In genomic region chr16:318628-319027, GRCh38 we compare ENCODE assay signal across 17 cellular contexts. TPM values are rescaled to one million over a fixed set of nuclear protein-coding genes. Genes with fewer than 3 reads are reported as not detected.
DNase-seq lines count a peak whose midpoint lies in the region; ATAC-seq, FAIRE-seq and TF ChIP-seq lines count a peak whose summit lies in the region.
"Had no signal": no experiment of that assay in that cellular context is flagged by ENCODE, and none has a peak within 500 bp of the region (broad histone marks: within the 10 kb centered on the region; RNA-seq: fewer than 3 reads in every experiment).

No MANE protein-coding gene starts in this region.

- no peaks in the 10 kb centered on the region for H3K4me1 ChIP-seq in HepG2 (ENCODE audit: insufficient read depth, low read length)
- no peaks in the 10 kb centered on the region for H3K4me1 ChIP-seq in transverse colon
- H3K4me1 ChIP-seq: tibial nerve had no signal

- CTCF ChIA-PET in HepG2 (lab: Yijun Ruan, JAX; ENCODE audit: low intra/inter-chr PET ratio, low total read pairs) = no interaction called here

- H4K20me1 ChIP-seq in HepG2 (ENCODE audit: insufficient read depth, low read length) = peaks cover 45% of the 10 kb centered on the region; the same call in 1 of the 2 replicates

- TF ChIP-seq EP300 in HepG2 (IDR thresholded peaks at IDR 0.05; ENCODE audit: low read depth in 2 of 2, low read length in 2 of 2) (no peak), HepG2 (CRISPR knock-in tag; IDR thresholded peaks at IDR 0.05; ENCODE audit: borderline replicate concordance) (no peak), transverse colon (IDR thresholded peaks at IDR 0.05; ENCODE audit: low read depth) (no peak)

- H3K9ac ChIP-seq in HepG2 (ENCODE audit: insufficient read depth, low read depth, low read length) = no peak overlapping the region
- H3K9ac ChIP-seq: GM23248 had no signal

- no TSS peak for BruUV-seq in HepG2 (replicated peaks; lab: Mats Ljungman, UMichigan)

- peaks cover 12% of the 10 kb centered on the region for H3K36me3 ChIP-seq in GM06990 (ENCODE audit: control insufficient read depth, insufficient read depth, low read length)
- H3K36me3 ChIP-seq in HepG2 (replicated peaks in 1 of 2; ENCODE audit: control insufficient read depth in 1 of 2, insufficient read depth in 2 of 2, low read length in 2 of 2) = peaks cover 23 to 56% of the 10 kb centered on the region in 2 experiments; a peak in 4 of 5 replicates
- peaks cover 0 to 7% (median 0%) of the 10 kb centered on the region in 4 donors for H3K36me3 ChIP-seq in transverse colon

- H3K27me3 ChIP-seq in GM06990 (replicated peaks; ENCODE audit: control insufficient read depth, insufficient read depth, low read length) = no peaks in the 10 kb centered on the region
- no peaks in the 10 kb centered on the region for H3K27me3 ChIP-seq in HepG2 (ENCODE audit: control insufficient read depth in 1 of 2, insufficient read depth in 2 of 2, low read length in 2 of 2)
- no peaks in the 10 kb centered on the region for H3K27me3 ChIP-seq in transverse colon
- H3K27me3 ChIP-seq: dorsolateral prefrontal cortex, right atrium auricular region, tibial nerve had no signal

- TF ChIP-seq RAD21 in HepG2 (CRISPR knock-in tag; IDR thresholded peaks at IDR 0.05) = peak; percentile 21; the same call in 1 of the 2 replicates

- DNase-seq in GM06990 (ENCODE audit: extremely low read depth, insufficient read length) = no peak
- peak; percentile 67 for DNase-seq in HuH-7 (ENCODE audit: low spot score)
- no peak for DNase-seq in astrocyte of the spinal cord (ENCODE audit: low read depth, low spot score)
- DNase-seq in HepG2 (ENCODE audit: low spot score) = peak; percentile 32
- DNase-seq in transverse colon = no peak
- no peak for DNase-seq in left cardiac atrium
- no peak for DNase-seq in NCI-H1417 (lab: John Stamatoyannopoulos, UW)
- DNase-seq: activated CD4-positive, alpha-beta T cell treated with anti-CD3 and anti-CD28 coated beads, Interleukin-2, amount 50 U/mL, for 4 hours; activated naive CD4-positive, alpha-beta T cell treated with anti-CD3 and anti-CD28 coated beads, Interleukin-2, amount 10 ng/mL, durations not matched to agents 7 days and 5 days; dorsolateral prefrontal cortex; GM23248; Kasumi-1; NCI-H524; SW 1271 had no signal

- 98% methylated on average over 21 of the region's 22 CpGs for WGBS in HepG2 (ENCODE audit: low lambda C conversion rate)
- 85% methylated on average over 22 of the region's 22 CpGs; no CpG with 5 or more reads in 1 of the 2 donors for WGBS in transverse colon (ENCODE audit: low coverage in 1 of 2), 2 donors

- ATAC-seq in HepG2 = peak; percentile 89
- ATAC-seq in left cardiac atrium = no peak
- ATAC-seq in GM19324 (IDR thresholded peaks at IDR 0.05; ENCODE audit: low FRiP score, unreplicated experiment) = no peak

- intact Hi-C loops in HepG2 (cut with micrococcal nuclease; ENCODE audit: unreplicated experiment) = no loop called here
- intact Hi-C loops in transverse colon (cut with DNase I; ENCODE audit: low total_unique reads) = no loop called here
- intact Hi-C loops in left cardiac atrium (cut with DNase I) = no loop called here

- H3K9me3 ChIP-seq in HepG2 (ENCODE audit: low read length) (no peaks in the 10 kb centered on the region), transverse colon (no peaks in the 10 kb centered on the region)
- H3K9me3 ChIP-seq: right atrium auricular region, tibial nerve had no signal

- peaks cover 69% of the 10 kb centered on the region for H3K79me2 ChIP-seq in HepG2 (ENCODE audit: insufficient read depth, low read length)

- peak; percentile 30 for TF ChIP-seq CTCF in GM06990 (IDR thresholded peaks at IDR 0.05; ENCODE audit: insufficient read depth, low read length, poor library complexity, severe bottlenecking)
- TF ChIP-seq CTCF in astrocyte of the spinal cord (IDR thresholded peaks at IDR 0.05; ENCODE audit: low read depth, low read length) = peak; percentile 15
- TF ChIP-seq CTCF in HepG2 (CRISPR knock-in tag; IDR thresholded peaks at IDR 0.05) = peak; percentile 57
- no peak for TF ChIP-seq CTCF in transverse colon (IDR thresholded peaks at IDR 0.05)

- POLR2A ChIA-PET in HepG2 (lab: Yijun Ruan, JAX) = no interaction called here

- FAIRE-seq in HepG2 (lab: Jason Lieb, UNC) = no peak

- in situ Hi-C loops in astrocyte of the spinal cord (cut with HindIII; ENCODE audit: low sequenced_read_pairs) (no loop called here), HepG2 (cut with HindIII; ENCODE audit: extremely low pct_ligation_motif_present, low pct_unique_long_range_greater_than_20kb) (no loop called here), transverse colon (cut with MboI; ENCODE audit: low pct_ligation_motif_present in 1 of 4, low pct_unique_long_range_greater_than_20kb in 1 of 4, low sequenced_read_pairs in 3 of 4) (no loop called here)

- H3K4me3 ChIP-seq in GM06990 (replicated peaks; ENCODE audit: low read depth, low read length) (no peak overlapping the region), astrocyte of the spinal cord (ENCODE audit: low read depth, low read length) (no peak overlapping the region), HepG2 (replicated peaks in 1 of 3; ENCODE audit: insufficient read depth in 1 of 3, low read depth in 2 of 3, low read length in 3 of 3) (no peak overlapping the region), transverse colon (no peak overlapping the region)
- H3K4me3 ChIP-seq: dorsolateral prefrontal cortex, GM23248, right atrium auricular region, tibial nerve had no signal

- no peak overlapping the region for H2AFZ ChIP-seq in HepG2 (ENCODE audit: low read length)
- H2AFZ ChIP-seq: GM23248 had no signal

- no peak overlapping the region for H3K27ac ChIP-seq in HepG2 (ENCODE audit: extremely low read length, insufficient read depth, low read length)
- H3K27ac ChIP-seq in transverse colon = no peak overlapping the region
- H3K27ac ChIP-seq: GM23248, right atrium auricular region, tibial nerve had no signal

- no peak overlapping the region for H3K4me2 ChIP-seq in HepG2 (ENCODE audit: low read depth, low read length)

- TF ChIP-seq POLR2A in HepG2 (IDR thresholded peaks at IDR 0.05; ENCODE audit: insufficient read depth in 1 of 2, low read depth in 2 of 2, low read length in 2 of 2) (no peak), transverse colon (IDR thresholded peaks at IDR 0.05) (no peak)

RNA-seq across cellular contexts. Expression of gene AXIN1, which starts 33.9 kb away (rescaled TPM):
- 18.8 and 24.0 TPM in 2 replicates for total RNA-seq in HepG2 (2016; rRNA removed; fragmentation: Illumina TruSeq; extraction: Trizol)
- 17.0 and 18.3 TPM in 2 replicates for total RNA-seq in HepG2 (2016; cell fraction: cytosol; rRNA removed; fragmentation: Illumina TruSeq; extraction: Trizol; ENCODE audit: low read depth)
- total RNA-seq in HepG2 (2016; cell fraction: insoluble cytoplasmic fraction; rRNA removed; fragmentation: Illumina TruSeq; extraction: Trizol) = 14.2 and 23.9 TPM in 2 replicates
- total RNA-seq in HepG2 (2016; cell fraction: membrane; rRNA removed; fragmentation: Illumina TruSeq; extraction: Trizol) = 32.6 and 32.8 TPM in 2 replicates
- 14.9 and 17.5 TPM in 2 replicates for total RNA-seq in HepG2 (2016; cell fraction: nucleus; rRNA removed; fragmentation: Illumina TruSeq; extraction: Trizol)
- polyA plus RNA-seq in HepG2 (2011; rRNA removed) = 26.0 and 28.5 TPM in 2 replicates
- 37.0 and 44.7 TPM in 2 replicates for polyA plus RNA-seq in HepG2 (2011; cell fraction: cytosol; rRNA removed)
- 55.4 and 62.8 TPM in 2 replicates for polyA plus RNA-seq in HepG2 (2011; cell fraction: nucleus; rRNA removed)
- 28.4 and 30.4 TPM in 2 replicates for polyA plus RNA-seq in HepG2 (2012)
- 8.5 and 8.8 TPM in 2 replicates for polyA plus RNA-seq in HepG2 (2016; cell fraction: cytosol; fragmentation: Illumina TruSeq; extraction: Trizol; ENCODE audit: low read depth)
- 19.0 and 24.8 TPM in 2 replicates for polyA plus RNA-seq in HepG2 (2016; cell fraction: insoluble cytoplasmic fraction; fragmentation: Illumina TruSeq; extraction: Trizol; ENCODE audit: low read depth)
- polyA plus RNA-seq in HepG2 (2016; cell fraction: membrane; fragmentation: Illumina TruSeq; extraction: Trizol; ENCODE audit: low read depth) = 22.0 and 23.4 TPM in 2 replicates
- polyA plus RNA-seq in HepG2 (2016; cell fraction: nucleus; fragmentation: Illumina TruSeq; extraction: Trizol; ENCODE audit: insufficient read depth, low read depth) = 30.6 and 31.6 TPM in 2 replicates
- polyA minus RNA-seq in HepG2 (2011; rRNA and poly(A)+ RNA removed; ENCODE audit: low replicate concordance) = 10.4 and 24.0 TPM in 2 replicates
- 21.4 and 23.6 TPM in 2 replicates for polyA minus RNA-seq in HepG2 (2011; cell fraction: cytosol; rRNA and poly(A)+ RNA removed)
- 14.3 and 15.7 TPM in 2 replicates for polyA minus RNA-seq in HepG2 (2011; cell fraction: nucleus; rRNA and poly(A)+ RNA removed)
- 10 to 100 TPM; 41.4 to 73.7 (median 58.7) TPM for total RNA-seq in transverse colon
- 10 to 100 TPM; 10.9 to 12.3 TPM for total RNA-seq in left cardiac atrium

RNA-seq across cellular contexts. Expression of gene PDIA2, which starts 35.7 kb away (rescaled TPM):
- total RNA-seq in HepG2 (2016; rRNA removed; fragmentation: Illumina TruSeq; extraction: Trizol) = 0.35 and 0.60 TPM in 2 replicates
- not detected in 2 replicates for total RNA-seq in HepG2 (2016; cell fraction: cytosol; rRNA removed; fragmentation: Illumina TruSeq; extraction: Trizol; ENCODE audit: low read depth)
- total RNA-seq in HepG2 (2016; cell fraction: insoluble cytoplasmic fraction; rRNA removed; fragmentation: Illumina TruSeq; extraction: Trizol) = 0.50 TPM in 1 of 2 replicates, not detected in the other
- total RNA-seq in HepG2 (2016; cell fraction: membrane; rRNA removed; fragmentation: Illumina TruSeq; extraction: Trizol) = not detected in 2 replicates
- 0.81 and 1.0 TPM in 2 replicates for total RNA-seq in HepG2 (2016; cell fraction: nucleus; rRNA removed; fragmentation: Illumina TruSeq; extraction: Trizol)
- 1.9 and 2.9 TPM in 2 replicates for polyA plus RNA-seq in HepG2 (2011; rRNA removed)
- 1.2 and 1.4 TPM in 2 replicates for polyA plus RNA-seq in HepG2 (2011; cell fraction: cytosol; rRNA removed)
- 10.2 and 14.0 TPM in 2 replicates for polyA plus RNA-seq in HepG2 (2011; cell fraction: nucleus; rRNA removed)
- 0.63 and 1.1 TPM in 2 replicates for polyA plus RNA-seq in HepG2 (2012)
- not detected in 2 replicates for polyA plus RNA-seq in HepG2 (2016; cell fraction: cytosol; fragmentation: Illumina TruSeq; extraction: Trizol; ENCODE audit: low read depth)
- not detected in 2 replicates for polyA plus RNA-seq in HepG2 (2016; cell fraction: insoluble cytoplasmic fraction; fragmentation: Illumina TruSeq; extraction: Trizol; ENCODE audit: low read depth)
- not detected in 2 replicates for polyA plus RNA-seq in HepG2 (2016; cell fraction: membrane; fragmentation: Illumina TruSeq; extraction: Trizol; ENCODE audit: low read depth)
- 1.8 and 2.1 TPM in 2 replicates for polyA plus RNA-seq in HepG2 (2016; cell fraction: nucleus; fragmentation: Illumina TruSeq; extraction: Trizol; ENCODE audit: insufficient read depth, low read depth)
- polyA minus RNA-seq in HepG2 (2011; rRNA and poly(A)+ RNA removed; ENCODE audit: low replicate concordance) = 1.3 TPM in 1 of 2 replicates, not detected in the other
- not detected in 2 replicates for polyA minus RNA-seq in HepG2 (2011; cell fraction: cytosol; rRNA and poly(A)+ RNA removed)
- 0.99 TPM in 1 of 2 replicates, not detected in the other for polyA minus RNA-seq in HepG2 (2011; cell fraction: nucleus; rRNA and poly(A)+ RNA removed)
- total RNA-seq in transverse colon = 1 to 10 TPM in 1 of 4 donors, under 1 TPM in 2, not detected in 1; 0.55 to 2.6 (median 0.79) TPM
- total RNA-seq in left cardiac atrium = 1 to 10 TPM; 2.4 to 3.6 TPM
- total RNA-seq: GM23248 had no signal
- polyA plus RNA-seq: GM23248 had no signal

RNA-seq across cellular contexts. Expression of gene ARHGDIG, which starts 38.2 kb away (rescaled TPM):
- total RNA-seq in HepG2 (2016; rRNA removed; fragmentation: Illumina TruSeq; extraction: Trizol) (0.24 TPM in 1 of 2 replicates, not detected in the other), transverse colon (under 1 TPM in 1 of 4 donors, not detected in 3; 0.95 TPM), left cardiac atrium (1 to 10 TPM; 4.9 to 5.1 TPM)
- 0.26 and 0.61 TPM in 2 replicates for total RNA-seq in HepG2 (2016; cell fraction: cytosol; rRNA removed; fragmentation: Illumina TruSeq; extraction: Trizol; ENCODE audit: low read depth)
- total RNA-seq in HepG2 (2016; cell fraction: insoluble cytoplasmic fraction; rRNA removed; fragmentation: Illumina TruSeq; extraction: Trizol) = 0.11 TPM in 1 of 2 replicates, not detected in the other
- 0.21 and 0.31 TPM in 2 replicates for total RNA-seq in HepG2 (2016; cell fraction: membrane; rRNA removed; fragmentation: Illumina TruSeq; extraction: Trizol)
- not detected in 2 replicates for total RNA-seq in HepG2 (2016; cell fraction: nucleus; rRNA removed; fragmentation: Illumina TruSeq; extraction: Trizol)
- polyA plus RNA-seq in HepG2 (2011; rRNA removed) = 0.48 and 0.63 TPM in 2 replicates
- 0.33 and 0.58 TPM in 2 replicates for polyA plus RNA-seq in HepG2 (2011; cell fraction: cytosol; rRNA removed)
- 3.2 and 3.7 TPM in 2 replicates for polyA plus RNA-seq in HepG2 (2011; cell fraction: nucleus; rRNA removed)
- polyA plus RNA-seq in HepG2 (2012) = 0.17 and 0.36 TPM in 2 replicates
- 0.16 TPM in 1 of 2 replicates, not detected in the other for polyA plus RNA-seq in HepG2 (2016; cell fraction: cytosol; fragmentation: Illumina TruSeq; extraction: Trizol; ENCODE audit: low read depth)
- not detected in 2 replicates for polyA plus RNA-seq in HepG2 (2016; cell fraction: insoluble cytoplasmic fraction; fragmentation: Illumina TruSeq; extraction: Trizol; ENCODE audit: low read depth)
- polyA plus RNA-seq in HepG2 (2016; cell fraction: membrane; fragmentation: Illumina TruSeq; extraction: Trizol; ENCODE audit: low read depth) = not detected in 2 replicates
- not detected in 2 replicates for polyA plus RNA-seq in HepG2 (2016; cell fraction: nucleus; fragmentation: Illumina TruSeq; extraction: Trizol; ENCODE audit: insufficient read depth, low read depth)
- polyA minus RNA-seq in HepG2 (2011; rRNA and poly(A)+ RNA removed; ENCODE audit: low replicate concordance) = not detected in 2 replicates
- polyA minus RNA-seq in HepG2 (2011; cell fraction: cytosol; rRNA and poly(A)+ RNA removed) = not detected in 2 replicates
- 0.50 TPM in 1 of 2 replicates, not detected in the other for polyA minus RNA-seq in HepG2 (2011; cell fraction: nucleus; rRNA and poly(A)+ RNA removed)
- total RNA-seq: tibial nerve had no signal

RNA-seq across cellular contexts. Expression of gene RGS11, which starts 42.9 kb away (rescaled TPM):
- total RNA-seq in HepG2 (2016; rRNA removed; fragmentation: Illumina TruSeq; extraction: Trizol) (not detected in 2 replicates), transverse colon (10 to 100 TPM in 1 of 4 donors, 1 to 10 TPM in 3; 2.0 to 24.3 (median 6.7) TPM), left cardiac atrium (10 to 100 TPM; 14.8 to 15.3 TPM)
- not detected in 2 replicates for total RNA-seq in HepG2 (2016; cell fraction: cytosol; rRNA removed; fragmentation: Illumina TruSeq; extraction: Trizol; ENCODE audit: low read depth)
- total RNA-seq in HepG2 (2016; cell fraction: insoluble cytoplasmic fraction; rRNA removed; fragmentation: Illumina TruSeq; extraction: Trizol) = not detected in 2 replicates
- total RNA-seq in HepG2 (2016; cell fraction: membrane; rRNA removed; fragmentation: Illumina TruSeq; extraction: Trizol) = not detected in 2 replicates
- total RNA-seq in HepG2 (2016; cell fraction: nucleus; rRNA removed; fragmentation: Illumina TruSeq; extraction: Trizol) = not detected in 2 replicates
- polyA plus RNA-seq in HepG2 (2011; rRNA removed) = 0.11 and 0.24 TPM in 2 replicates
- 0.03 TPM in 2 replicates for polyA plus RNA-seq in HepG2 (2011; cell fraction: cytosol; rRNA removed)
- polyA plus RNA-seq in HepG2 (2011; cell fraction: nucleus; rRNA removed) = 3.2 and 3.4 TPM in 2 replicates
- 0.09 TPM in 2 replicates for polyA plus RNA-seq in HepG2 (2012)
- polyA plus RNA-seq in HepG2 (2016; cell fraction: cytosol; fragmentation: Illumina TruSeq; extraction: Trizol; ENCODE audit: low read depth) = not detected in 2 replicates
- not detected in 2 replicates for polyA plus RNA-seq in HepG2 (2016; cell fraction: insoluble cytoplasmic fraction; fragmentation: Illumina TruSeq; extraction: Trizol; ENCODE audit: low read depth)
- not detected in 2 replicates for polyA plus RNA-seq in HepG2 (2016; cell fraction: membrane; fragmentation: Illumina TruSeq; extraction: Trizol; ENCODE audit: low read depth)
- not detected in 2 replicates for polyA plus RNA-seq in HepG2 (2016; cell fraction: nucleus; fragmentation: Illumina TruSeq; extraction: Trizol; ENCODE audit: insufficient read depth, low read depth)
- polyA minus RNA-seq in HepG2 (2011; rRNA and poly(A)+ RNA removed; ENCODE audit: low replicate concordance) = not detected in 2 replicates
- not detected in 2 replicates for polyA minus RNA-seq in HepG2 (2011; cell fraction: cytosol; rRNA and poly(A)+ RNA removed)
- polyA minus RNA-seq in HepG2 (2011; cell fraction: nucleus; rRNA and poly(A)+ RNA removed) = 0.25 and 0.26 TPM in 2 replicates

RNA-seq across cellular contexts. Expression of gene MRPL28, which starts 51.7 kb away (rescaled TPM):
- total RNA-seq in HepG2 (2016; rRNA removed; fragmentation: Illumina TruSeq; extraction: Trizol) = 114 and 128 TPM in 2 replicates
- 30.5 and 32.3 TPM in 2 replicates for total RNA-seq in HepG2 (2016; cell fraction: cytosol; rRNA removed; fragmentation: Illumina TruSeq; extraction: Trizol; ENCODE audit: low read depth)
- total RNA-seq in HepG2 (2016; cell fraction: insoluble cytoplasmic fraction; rRNA removed; fragmentation: Illumina TruSeq; extraction: Trizol) = 115 and 131 TPM in 2 replicates
- total RNA-seq in HepG2 (2016; cell fraction: membrane; rRNA removed; fragmentation: Illumina TruSeq; extraction: Trizol) = 36.8 and 38.6 TPM in 2 replicates
- total RNA-seq in HepG2 (2016; cell fraction: nucleus; rRNA removed; fragmentation: Illumina TruSeq; extraction: Trizol) = 35.6 and 38.6 TPM in 2 replicates
- 121 and 135 TPM in 2 replicates for polyA plus RNA-seq in HepG2 (2011; rRNA removed)
- 141 and 211 TPM in 2 replicates for polyA plus RNA-seq in HepG2 (2011; cell fraction: cytosol; rRNA removed)
- polyA plus RNA-seq in HepG2 (2011; cell fraction: nucleus; rRNA removed) = 65.0 and 69.2 TPM in 2 replicates
- polyA plus RNA-seq in HepG2 (2012) = 50.0 and 56.2 TPM in 2 replicates
- 35.7 and 36.6 TPM in 2 replicates for polyA plus RNA-seq in HepG2 (2016; cell fraction: cytosol; fragmentation: Illumina TruSeq; extraction: Trizol; ENCODE audit: low read depth)
- polyA plus RNA-seq in HepG2 (2016; cell fraction: insoluble cytoplasmic fraction; fragmentation: Illumina TruSeq; extraction: Trizol; ENCODE audit: low read depth) = 162 and 166 TPM in 2 replicates
- polyA plus RNA-seq in HepG2 (2016; cell fraction: membrane; fragmentation: Illumina TruSeq; extraction: Trizol; ENCODE audit: low read depth) = 35.5 and 36.2 TPM in 2 replicates
- 85.4 and 90.0 TPM in 2 replicates for polyA plus RNA-seq in HepG2 (2016; cell fraction: nucleus; fragmentation: Illumina TruSeq; extraction: Trizol; ENCODE audit: insufficient read depth, low read depth)
- polyA minus RNA-seq in HepG2 (2011; rRNA and poly(A)+ RNA removed; ENCODE audit: low replicate concordance) = 51.3 and 73.8 TPM in 2 replicates
- polyA minus RNA-seq in HepG2 (2011; cell fraction: cytosol; rRNA and poly(A)+ RNA removed) = 29.4 and 29.5 TPM in 2 replicates
- polyA minus RNA-seq in HepG2 (2011; cell fraction: nucleus; rRNA and poly(A)+ RNA removed) = 10.2 and 13.2 TPM in 2 replicates
- 10 to 100 TPM; 24.7 to 81.2 (median 53.0) TPM for total RNA-seq in transverse colon
- 10 to 100 TPM; 63.2 to 63.4 TPM for total RNA-seq in left cardiac atrium

Comparison
In these comparisons a context has a peak if more than half of its experiments do, and no peak if none do; other contexts are left out.
1. DNase-seq: peak in HuH-7 (single experiment) and HepG2 (single experiment); none in GM06990 (single experiment), astrocyte of the spinal cord (single experiment), transverse colon (single experiment), left cardiac atrium (single experiment) and NCI-H1417 (0 of 3).
2. CTCF ChIP-seq: peak in GM06990 (single experiment), astrocyte of the spinal cord (single experiment) and HepG2 (single experiment); none in transverse colon (0 of 5).